ENCODE assay signal across 27 cellular contexts in the genomic region with DNA sequence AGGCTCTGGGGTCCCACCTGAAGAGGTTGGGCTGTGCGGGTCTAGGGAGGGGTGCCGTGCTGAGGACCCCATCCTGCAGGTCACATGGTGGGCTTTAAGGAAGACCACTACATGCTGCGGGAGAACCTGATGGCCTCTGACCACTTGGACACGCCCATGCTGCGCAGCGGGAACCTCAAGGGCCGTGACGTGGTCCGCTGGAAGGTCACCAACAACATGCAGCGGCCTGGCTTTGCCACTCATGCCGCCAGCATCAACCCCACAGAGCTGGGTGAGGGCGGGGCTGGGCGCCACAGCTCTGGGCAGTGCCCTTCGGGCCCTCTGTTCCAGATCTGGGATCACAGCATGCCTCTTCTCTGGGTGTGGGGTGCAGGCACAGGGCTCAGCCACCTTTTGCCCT.
"Had no signal": no experiment of that assay in that cellular context is flagged by ENCODE, and none has a peak within 500 bp of the region (broad histone marks: within the 10 kb centered on the region; RNA-seq: fewer than 3 reads in every experiment).

No MANE protein-coding gene starts in this region.

- FAIRE-seq: astrocyte had no signal

- H3K27ac ChIP-seq: body of pancreas, breast epithelium, Peyer's patch had no signal

- H3K4me1 ChIP-seq: body of pancreas, breast epithelium, Peyer's patch had no signal

- ATAC-seq: activated CD4-positive, alpha-beta T cell treated with anti-CD3 and anti-CD28 coated beads for 36 hours; activated CD4-positive, CD25-positive, alpha-beta regulatory T cell treated with anti-CD3 and anti-CD28 coated beads, Interleukin-2, amount 50 U/mL, for 24 hours; activated CD8-positive, alpha-beta T cell treated with anti-CD3 and anti-CD28 coated beads, Interleukin-2, amount 10 ng/mL, durations not matched to agents 7 days and 5 days; body of pancreas had no signal

- H3K9me3 ChIP-seq: body of pancreas, breast epithelium, Peyer's patch had no signal

- H3K4me3 ChIP-seq: body of pancreas, breast epithelium, Peyer's patch had no signal

- H3K27me3 ChIP-seq: body of pancreas, breast epithelium, Peyer's patch had no signal

- DNase-seq: activated CD4-positive, alpha-beta T cell treated with anti-CD3 and anti-CD28 coated beads for 36 hours; activated CD4-positive, alpha-beta T cell treated with anti-CD3 and anti-CD28 coated beads, Interleukin-2, amount 10 ng/mL, durations not matched to agents 7 days and 5 days; activated CD4-positive, alpha-beta T cell treated with anti-CD3 and anti-CD28 coated beads, Interleukin-2, amount 50 U/mL, for 48 hours; activated CD8-positive, alpha-beta T cell treated with anti-CD3 and anti-CD28 coated beads, Interleukin-2, amount 10 ng/mL, durations not matched to agents 7 days and 5 days; activated gamma-delta T cell; activated naive CD4-positive, alpha-beta T cell treated with Interleukin-2 at 50 U/mL for 16 hours; activated naive CD8-positive, alpha-beta T cell treated with anti-CD3 and anti-CD28 coated beads, Interleukin-2, amount 10 ng/mL, durations not matched to agents 7 days and 5 days; activated T-cell treated with anti-CD3 and anti-CD28 coated beads, Interleukin-2, amount 50 U/mL, for 24 hours; amygdala; body of pancreas; Kasumi-1; KG1; MM.1S; MV-4-11; NCI-H1092; NCI-H1436 treated with DMSO at 0.1 percent for 48 hours; NCI-H1694 treated with DMSO at 0.1 percent for 48 hours; NCI-H2029; NCI-H345; NCI-H524 treated with DMSO at 0.1 percent for 48 hours; Peyer's patch; Right ventricle myocardium superior; RPMI8226; T1000 had no signal
